8 cellular contexts compared by ENCODE assay signal in the genomic region with DNA sequence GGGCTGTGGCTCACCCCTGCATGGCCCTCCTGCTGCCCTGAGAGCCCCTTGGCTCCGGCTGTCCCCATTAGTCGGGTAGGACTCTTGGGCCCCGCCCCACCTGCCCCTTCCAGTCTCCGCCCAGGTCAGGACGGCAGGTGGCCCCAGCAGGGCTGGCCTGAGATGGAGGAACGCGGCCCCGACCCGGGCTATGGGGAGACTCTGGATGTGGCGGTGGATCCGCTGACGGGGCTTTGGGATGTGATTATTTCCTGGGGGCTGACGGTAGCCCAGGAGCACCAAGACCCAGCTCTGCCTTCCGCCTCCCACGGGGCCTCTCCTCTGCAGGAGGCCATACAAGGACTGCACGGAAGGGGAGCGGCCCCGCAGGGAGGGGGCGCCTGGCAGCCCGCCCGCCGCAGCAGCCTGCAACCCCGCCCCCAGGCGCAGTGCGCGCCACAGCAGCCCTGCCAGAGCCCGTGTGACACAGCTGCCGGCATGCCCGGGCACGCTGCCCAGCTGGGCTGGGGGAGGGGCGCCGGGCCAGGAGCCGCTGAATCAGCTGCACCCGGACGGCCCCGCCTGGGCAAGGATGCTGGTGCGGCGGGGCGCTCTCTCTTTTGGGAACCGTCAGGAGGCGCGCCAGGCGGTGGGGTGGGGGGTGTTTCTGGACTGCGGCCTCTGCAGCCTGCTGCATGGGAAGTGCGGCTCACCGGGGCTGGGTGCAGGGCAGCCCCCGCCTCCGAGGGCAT. TPM values are rescaled to one million over a fixed set of nuclear protein-coding genes. Genes with fewer than 3 reads are reported as not detected.
DNase-seq lines count a peak whose midpoint lies in the region; ATAC-seq, FAIRE-seq and TF ChIP-seq lines count a peak whose summit lies in the region.

No MANE protein-coding gene starts in this region.

- H3K4me3 Mint-ChIP-seq in HFFc6 = peak overlapping the region; percentile 74

- peak overlapping the region; percentile 67 for H3K9ac ChIP-seq in SK-N-MC (ENCODE audit: insufficient read length)

- peak overlapping the region; percentile 75 for H3K27ac Mint-ChIP-seq in HFFc6

- H3K4me1 ChIP-seq in pancreas (peaks cover 5 to 10% (median 5%) of the 10 kb centered on the region in 3 donors), thyroid gland (peaks cover 7 to 34% of the 10 kb centered on the region in 2 donors)

- TF ChIP-seq POLR2A in thyroid gland (IDR thresholded peaks at IDR 0.05) = peak in 1 of 2 donors; percentile 39

- H3K9me3 ChIP-seq in SK-N-MC (ENCODE audit: low read depth, low read length) (no peaks in the 10 kb centered on the region), pancreas (no peaks in the 10 kb centered on the region), thyroid gland (no peaks in the 10 kb centered on the region)

- peaks cover 5% of the 10 kb centered on the region for H3K27me3 Mint-ChIP-seq in HFFc6 (ENCODE audit: insufficient read depth)

- H3K27ac ChIP-seq in SK-N-MC (peak overlapping the region; percentile 86), pancreas (peak overlapping the region; percentile 68 to 85 (median 78)), thyroid gland (peak overlapping the region; percentile 15 to 88 (median 71))

- 2 to 3% methylated on average over 46 to 48 of the region's 48 CpGs for WGBS in pancreas, 2 donors
- WGBS in thyroid gland, 2 donors = 2 to 3% methylated on average over 6 to 10 of the region's 48 CpGs

- H3K4me3 ChIP-seq in GM06990 (replicated peaks; ENCODE audit: low read depth, low read length) = peak overlapping the region; percentile 73
- peak overlapping the region; percentile 78 for H3K4me3 ChIP-seq in SK-N-MC
- peak overlapping the region in 3 of 4 donors; percentile 9 to 34 (median 30) for H3K4me3 ChIP-seq in pancreas
- peak overlapping the region in 1 of 3 donors; percentile 26 for H3K4me3 ChIP-seq in thyroid gland (replicated peaks in 1 of 3)

- intact Hi-C loops in pancreas (cut with DNase I) (no loop called here), thyroid gland (cut with DNase I) (no loop called here)

- H3K36me3 Mint-ChIP-seq in HFFc6 (ENCODE audit: low read depth) = no peaks in the 10 kb centered on the region

- H3K36me3 ChIP-seq in GM06990 (ENCODE audit: control insufficient read depth, insufficient read depth, low read length) (no peaks in the 10 kb centered on the region; the same call in 1 of the 2 replicates), SK-N-MC (ENCODE audit: insufficient read depth, low read length) (no peaks in the 10 kb centered on the region), pancreas (no peaks in the 10 kb centered on the region), thyroid gland (no peaks in the 10 kb centered on the region)

- TF ChIP-seq CTCF in GM06990 (IDR thresholded peaks at IDR 0.05; ENCODE audit: insufficient read depth, low read length, poor library complexity, severe bottlenecking) = no peak
- TF ChIP-seq CTCF in HFFc6 (IDR thresholded peaks at IDR 0.05) = peak; percentile 29; the same call in 1 of the 2 replicates
- TF ChIP-seq CTCF in pancreas (IDR thresholded peaks at IDR 0.05) = no peak
- peak in 1 of 6 experiments; percentile 7 for TF ChIP-seq CTCF in thyroid gland (IDR thresholded peaks at IDR 0.05)

- DNase-seq in GM06990 (ENCODE audit: extremely low read depth, insufficient read length) = peak; percentile 97
- DNase-seq in HFFc6 = peak; percentile 88
- peak; percentile 89 for DNase-seq in NAMALWA (ENCODE audit: low spot score)
- DNase-seq in SK-N-MC (ENCODE audit: low read depth, low spot score) = no peak
- peak; percentile 92 for DNase-seq in activated naive CD4-positive, alpha-beta T cell treated with anti-CD3 and anti-CD28 coated beads, Interleukin-2, amount 50 U/mL, for 16 hours
- DNase-seq in glomerular visceral epithelial cell (ENCODE audit: extremely low spot score) = peak; percentile 96
- peak; percentile 84 to 98 (median 95) for DNase-seq in pancreas
- DNase-seq in thyroid gland = peak; percentile 96

- no peaks in the 10 kb centered on the region for H3K27me3 ChIP-seq in GM06990 (replicated peaks; ENCODE audit: control insufficient read depth, insufficient read depth, low read length)
- no peaks in the 10 kb centered on the region for H3K27me3 ChIP-seq in pancreas
- H3K27me3 ChIP-seq in thyroid gland = no peaks in the 10 kb centered on the region

- no peaks in the 10 kb centered on the region for H3K9me3 Mint-ChIP-seq in HFFc6

- peaks cover 24% of the 10 kb centered on the region for H3K4me1 Mint-ChIP-seq in HFFc6 (ENCODE audit: low read depth)

- FAIRE-seq in pancreas (lab: Jason Lieb, UNC) = no peak

- ATAC-seq in pancreas = peak; percentile 90 to 93 (median 92)

RNA-seq across cellular contexts. Expression of a gene that starts 9.2 kb away (rescaled TPM):
- total RNA-seq in HFFc6 (2021; fragmentation: NEBNext Ultra II Directional; extraction: Animal tissue kit (Norgen Biotek cat#: 25700)) = 10 to 100 TPM; 31.6 to 45.4 (median 35.7) TPM
- 10 to 100 TPM in 4 of 6 donors, 1 to 10 TPM in 2; 8.0 to 17.8 (median 11.8) TPM for total RNA-seq in pancreas
- 10 to 100 TPM in 1 of 2 donors, 1 to 10 TPM in 1; 9.8 to 12.1 TPM for polyA plus RNA-seq in pancreas
- 10 to 100 TPM; 23.5 to 35.3 (median 25.6) TPM for total RNA-seq in thyroid gland

RNA-seq across cellular contexts. Expression of a gene that starts 14.4 kb away (rescaled TPM):
- 10 to 100 TPM; 38.2 to 46.7 (median 40.2) TPM for total RNA-seq in HFFc6 (2021; fragmentation: NEBNext Ultra II Directional; extraction: Animal tissue kit (Norgen Biotek cat#: 25700))
- total RNA-seq in pancreas = 10 to 100 TPM in 2 of 6 donors, 1 to 10 TPM in 4; 6.8 to 12.4 (median 8.9) TPM
- 1 to 10 TPM; 4.3 to 5.5 TPM for polyA plus RNA-seq in pancreas
- 10 to 100 TPM; 18.4 to 33.6 (median 22.4) TPM for total RNA-seq in thyroid gland
